20 cellular contexts compared by ENCODE assay signal in the genomic region with DNA sequence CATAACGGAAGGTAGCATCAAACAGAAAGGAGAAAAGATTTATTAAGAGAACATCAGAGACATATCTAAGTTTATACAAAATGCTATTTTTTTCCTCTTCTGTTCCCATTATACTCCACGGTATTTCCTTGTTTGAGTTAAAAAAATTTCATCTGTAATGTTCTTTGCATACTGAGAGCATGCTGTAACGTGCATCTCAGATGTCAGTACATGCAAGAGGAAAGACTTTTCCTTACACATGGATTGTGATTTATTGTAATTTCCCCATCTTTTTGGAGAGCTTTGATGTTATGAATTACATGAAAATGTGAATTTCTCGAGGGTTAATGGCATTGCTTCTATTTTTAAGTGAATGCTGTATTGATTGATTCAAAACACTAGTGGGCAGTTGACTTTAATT.
DNase-seq lines count a peak whose midpoint lies in the region; ATAC-seq and TF ChIP-seq lines count a peak whose summit lies in the region.
"Had no signal": no experiment of that assay in that cellular context is flagged by ENCODE, and none has a peak within 500 bp of the region (broad histone marks: within the 10 kb centered on the region; RNA-seq: fewer than 3 reads in every experiment).

No MANE protein-coding gene starts in this region.

- H3K9ac ChIP-seq in SK-N-SH (no peak overlapping the region), smooth muscle cell (ENCODE audit: low read depth) (no peak overlapping the region)
- H3K9ac ChIP-seq: BLaER1 treated with 17β-estradiol and CSF1 and Interleukin-3, amounts not matched to agents 10 nM and 100 nM had no signal

- H3K4me2 ChIP-seq in SK-N-SH = no peak overlapping the region
- no peak overlapping the region for H3K4me2 ChIP-seq in smooth muscle cell
- H3K4me2 ChIP-seq: BLaER1 treated with 17β-estradiol and CSF1 and Interleukin-3, amounts not matched to agents 10 nM and 100 nM; GM23338 had no signal

- H2AFZ ChIP-seq in SK-N-SH (ENCODE audit: low read depth) (no peak overlapping the region; the same call in 1 of the 2 replicates), smooth muscle cell (ENCODE audit: low read depth) (peak overlapping the region; percentile 34)
- H2AFZ ChIP-seq: GM23338 had no signal

- no peak for ATAC-seq in SK-N-SH treated with all-trans-retinoic acid at 6 μM for 48 hours
- ATAC-seq: GM23338, HCT116 had no signal

- H3K4me1 Mint-ChIP-seq in activated CD4-positive, alpha-beta memory T cell treated with anti-CD3 and anti-CD28 coated beads for 36 hours (ENCODE audit: low read depth) = peaks cover 8% of the 10 kb centered on the region

- H3F3A ChIP-seq in SK-N-SH (replicated peaks; ENCODE audit: insufficient read depth) (no peaks in the 10 kb centered on the region), smooth muscle cell (ENCODE audit: low read depth) (no peaks in the 10 kb centered on the region)

- H3K9me3 ChIP-seq in SK-N-SH = no peaks in the 10 kb centered on the region
- no peaks in the 10 kb centered on the region for H3K9me3 ChIP-seq in smooth muscle cell (replicated peaks; ENCODE audit: low read depth)
- H3K9me3 ChIP-seq in transverse colon = no peaks in the 10 kb centered on the region
- H3K9me3 ChIP-seq: BE2C had no signal

- peaks cover 0 to 7% of the 10 kb centered on the region in 2 experiments; a peak in 3 of 4 replicates for H3K4me1 ChIP-seq in SK-N-SH (ENCODE audit: control insufficient read depth in 1 of 2, insufficient read depth in 2 of 2, low read depth in 1 of 2, low read length in 1 of 2)
- H3K4me1 ChIP-seq in smooth muscle cell (ENCODE audit: low read depth) = peaks cover under 1% of the 10 kb centered on the region
- peaks cover 0 to 15% (median 6%) of the 10 kb centered on the region in 4 donors for H3K4me1 ChIP-seq in transverse colon
- H3K4me1 ChIP-seq: BE2C had no signal

- intact Hi-C loops in activated CD4-positive, alpha-beta memory T cell treated with anti-CD3 and anti-CD28 coated beads for 36 hours (cut with micrococcal nuclease) = loop anchor here (10.0 kb wide), 2 partner anchors 921 to 1501 kb away; no protein-coding TSS in a partner anchor
- intact Hi-C loops in transverse colon (cut with DNase I; ENCODE audit: low total_unique reads) = no loop called here

- H4K20me1 ChIP-seq in SK-N-SH (ENCODE audit: insufficient read depth) (no peaks in the 10 kb centered on the region), smooth muscle cell (ENCODE audit: low read depth) (no peaks in the 10 kb centered on the region)
- H4K20me1 ChIP-seq: BLaER1 treated with 17β-estradiol and CSF1 and Interleukin-3, amounts not matched to agents 10 nM and 100 nM had no signal

- DNase-seq in SK-N-SH (no peak), epithelial cell of esophagus (ENCODE audit: low read depth) (peak; percentile 56), smooth muscle cell (lab: John Stamatoyannopoulos, UW; ENCODE audit: unreplicated experiment) (no peak), transverse colon (no peak)
- no peak for DNase-seq in activated CD4-positive, alpha-beta memory T cell treated with anti-CD3 and anti-CD28 coated beads for 36 hours
- DNase-seq: ACHN; AML-193; BE2C; CD4-positive, alpha-beta T cell; CD8-positive, alpha-beta memory T cell; DMS53; DMS79 treated with DMSO at 0.1 percent for 48 hours; GF-D8; H9 had no signal

- H3K36me3 ChIP-seq in SK-N-SH (replicated peaks in 1 of 2; ENCODE audit: control insufficient read depth in 1 of 2, insufficient read depth in 2 of 2, low read length in 1 of 2) (no peaks in the 10 kb centered on the region), smooth muscle cell (ENCODE audit: low read depth) (no peaks in the 10 kb centered on the region), transverse colon (no peaks in the 10 kb centered on the region)
- H3K36me3 ChIP-seq: BE2C; BLaER1 treated with 17β-estradiol and CSF1 and Interleukin-3, amounts not matched to agents 10 nM and 100 nM had no signal

- TF ChIP-seq POLR2A in transverse colon (IDR thresholded peaks at IDR 0.05) = no peak

- WGBS in SK-N-SH (ENCODE audit: low lambda C conversion rate) = 40% methylated on average over 4 of the region's 4 CpGs
- WGBS in smooth muscle cell (ENCODE audit: low lambda C conversion rate) = 86% methylated on average over 4 of the region's 4 CpGs
- 49 to 52% methylated on average over 4 of the region's 4 CpGs for whole genome bisulfite sequencing in transverse colon (ENCODE audit: low coverage in 1 of 2), 2 donors

- TF ChIP-seq RAD21 in SK-N-SH (IDR thresholded peaks at IDR 0.05; ENCODE audit: low read length) = no peak

- H3K9me3 Mint-ChIP-seq in activated CD4-positive, alpha-beta memory T cell treated with anti-CD3 and anti-CD28 coated beads for 36 hours = peaks cover 19% of the 10 kb centered on the region
- H3K9me3 Mint-ChIP-seq: GM23338, H9 had no signal

- in situ Hi-C loops in transverse colon (cut with MboI; ENCODE audit: low pct_ligation_motif_present in 1 of 4, low pct_unique_long_range_greater_than_20kb in 1 of 4, low sequenced_read_pairs in 3 of 4) = no loop called here

- no peak overlapping the region for H3K27ac Mint-ChIP-seq in activated CD4-positive, alpha-beta memory T cell treated with anti-CD3 and anti-CD28 coated beads for 36 hours
- H3K27ac Mint-ChIP-seq: CD14-positive monocyte; CD4-positive, alpha-beta T cell; CD8-positive, alpha-beta memory T cell; GM23338; H9 had no signal

- POLR2A ChIA-PET in SK-N-SH (lab: Yijun Ruan, JAX) = no interaction called here
- POLR2A ChIA-PET in activated CD4-positive, alpha-beta memory T cell treated with anti-CD3 and anti-CD28 coated beads for 36 hours (lab: Charles Lee) = no interaction called here

- H3K36me3 Mint-ChIP-seq in activated CD4-positive, alpha-beta memory T cell treated with anti-CD3 and anti-CD28 coated beads for 36 hours = no peaks in the 10 kb centered on the region
- H3K36me3 Mint-ChIP-seq: CD8-positive, alpha-beta memory T cell had no signal

- TF ChIP-seq CTCF in SK-N-SH (IDR thresholded peaks at IDR 0.05) (0 out of 2 replicates have a peak, but pooled peaks have one; percentile 15), epithelial cell of esophagus (IDR thresholded peaks at IDR 0.05; ENCODE audit: insufficient read depth, low read depth, low read length, missing control alignments) (no peak), smooth muscle cell (IDR thresholded peaks at IDR 0.05; ENCODE audit: borderline replicate concordance, insufficient read depth, poor library complexity, severe bottlenecking) (no peak), transverse colon (IDR thresholded peaks at IDR 0.05) (no peak)

- no peaks in the 10 kb centered on the region for H3K9me2 ChIP-seq in SK-N-SH

- H3K79me2 ChIP-seq in SK-N-SH (ENCODE audit: insufficient read depth) (no peaks in the 10 kb centered on the region), smooth muscle cell (ENCODE audit: low read depth) (peaks cover 20% of the 10 kb centered on the region)

- H3K4me3 Mint-ChIP-seq in activated CD4-positive, alpha-beta memory T cell treated with anti-CD3 and anti-CD28 coated beads for 36 hours = no peak overlapping the region
- H3K4me3 Mint-ChIP-seq: CD14-positive monocyte; CD4-positive, alpha-beta T cell; CD8-positive, alpha-beta memory T cell; GM23338; H9 had no signal

- CTCF ChIA-PET in SK-N-SH (lab: Yijun Ruan, JAX) = interaction anchor here (0.6 to 6.6 kb wide), 6 partner anchors 10 to 491 kb away, joined by 3 to 56 read pairs (median 6); no protein-coding TSS in a partner anchor
- CTCF ChIA-PET in activated CD4-positive, alpha-beta memory T cell treated with anti-CD3 and anti-CD28 coated beads for 36 hours (lab: Charles Lee) = no interaction called here

- no peaks in the 10 kb centered on the region for H3K27me3 ChIP-seq in SK-N-SH (ENCODE audit: insufficient read depth)
- H3K27me3 ChIP-seq in smooth muscle cell (ENCODE audit: low read depth) = no peaks in the 10 kb centered on the region
- H3K27me3 ChIP-seq in transverse colon = peaks cover 27% of the 10 kb centered on the region
- H3K27me3 ChIP-seq: BLaER1 treated with 17β-estradiol and CSF1 and Interleukin-3, amounts not matched to agents 10 nM and 100 nM had no signal

- no peak overlapping the region for H3K27ac ChIP-seq in SK-N-SH (ENCODE audit: low read depth in 2 of 2, low read length in 1 of 2)
- H3K27ac ChIP-seq in smooth muscle cell (ENCODE audit: low read depth) = no peak overlapping the region
- no peak overlapping the region for H3K27ac ChIP-seq in transverse colon
- H3K27ac ChIP-seq: 22Rv1; BLaER1 treated with 17β-estradiol and CSF1 and Interleukin-3, amounts not matched to agents 10 nM and 100 nM had no signal

- peaks cover 13% of the 10 kb centered on the region for H3K27me3 Mint-ChIP-seq in activated CD4-positive, alpha-beta memory T cell treated with anti-CD3 and anti-CD28 coated beads for 36 hours

- H3K4me3 ChIP-seq in SK-N-SH (ENCODE audit: low read depth in 2 of 2, low read length in 1 of 2) (no peak overlapping the region), epithelial cell of esophagus (ENCODE audit: low read length) (no peak overlapping the region), smooth muscle cell (no peak overlapping the region), transverse colon (no peak overlapping the region)
- H3K4me3 ChIP-seq: BLaER1 treated with 17β-estradiol and CSF1 and Interleukin-3, amounts not matched to agents 10 nM and 100 nM; GM23338 had no signal

- TF ChIP-seq EP300 in SK-N-SH (IDR thresholded peaks at IDR 0.05; ENCODE audit: borderline replicate concordance in 1 of 2, low read depth in 1 of 2, low read length in 1 of 2) (no peak), transverse colon (IDR thresholded peaks at IDR 0.05; ENCODE audit: low read depth) (no peak)

TF ChIP-seq in SK-N-SH, 30 proteins besides CTCF, POLR2A, EP300 and RAD21 (continues in another document):
- TF ChIP-seq FOXJ3 (CRISPR knock-in tag; IDR thresholded peaks at IDR 0.05) (no peak), MEF2A (IDR thresholded peaks at IDR 0.05; ENCODE audit: borderline replicate concordance, low read depth) (no peak), SIN3A (IDR thresholded peaks at IDR 0.05; ENCODE audit: borderline replicate concordance, low read depth, low read length) (no peak), FOXM1 (IDR thresholded peaks at IDR 0.05; ENCODE audit: low read depth) (no peak), ELF1 (IDR thresholded peaks at IDR 0.05) (no peak), MXI1 (IDR thresholded peaks at IDR 0.05; ENCODE audit: low read depth, low read length) (no peak)

TF ChIP-seq in SK-N-SH treated with all-trans-retinoic acid at 6 μM for 48 hours, 23 proteins besides CTCF, POLR2A, EP300 and RAD21 (continues in another document):
- TF ChIP-seq ZFP30 (CRISPR knock-in tag; IDR thresholded peaks at IDR 0.05) (no peak), ZNF8 (CRISPR knock-in tag; IDR thresholded peaks at IDR 0.05) (no peak), ARNTL (CRISPR knock-in tag; IDR thresholded peaks at IDR 0.05; ENCODE audit: borderline replicate concordance, low read depth) (no peak), ZNF70 (CRISPR knock-in tag; IDR thresholded peaks at IDR 0.05) (no peak)
